In the genomic region with DNA sequence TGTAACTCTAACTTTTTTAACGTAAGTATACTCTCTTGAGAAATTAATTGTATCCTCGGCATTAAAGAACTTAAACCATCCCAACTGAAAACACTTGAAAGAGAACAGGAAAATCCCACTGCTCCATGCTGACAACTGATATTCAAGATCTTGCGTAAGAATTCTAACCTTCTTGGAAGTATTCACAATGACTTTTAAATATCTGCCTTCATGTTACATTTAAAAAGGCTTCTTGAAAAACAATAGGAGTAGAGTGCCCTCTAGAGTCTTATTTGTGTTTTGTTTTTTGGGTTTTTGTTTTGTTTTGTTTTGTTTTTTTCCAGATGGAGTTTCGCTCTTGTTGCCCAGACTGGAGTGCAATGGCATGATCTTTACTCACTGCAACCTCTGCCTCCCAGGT, we compare ENCODE assay signal across 9 cellular contexts.
A peak's percentile ranks its signal among the peaks of the same experiment; 100 is the strongest.
DNase-seq lines count a peak whose midpoint lies in the region; ATAC-seq and TF ChIP-seq lines count a peak whose summit lies in the region.
"Had no signal": no experiment of that assay in that cellular context is flagged by ENCODE, and none has a peak within 500 bp of the region (broad histone marks: within the 10 kb centered on the region; RNA-seq: fewer than 3 reads in every experiment).

No MANE protein-coding gene starts in this region.

- H3K36me3 ChIP-seq in endodermal cell (ENCODE audit: control insufficient read depth, insufficient read depth, low read length), result no peaks in the 10 kb centered on the region

- H3K27ac Mint-ChIP-seq in endodermal cell, result no peak overlapping the region
- no peak overlapping the region for H3K27ac Mint-ChIP-seq in neural crest cell (ENCODE audit: unreplicated experiment)

- H3K27ac ChIP-seq in endodermal cell (ENCODE audit: low read depth, low read length), result no peak overlapping the region
- H3K27ac ChIP-seq: HL-60 had no signal

- H3K36me3 Mint-ChIP-seq in endodermal cell (ENCODE audit: low read depth) (no peaks in the 10 kb centered on the region), neural crest cell (ENCODE audit: low read depth) (no peaks in the 10 kb centered on the region)

- H3K9me3 Mint-ChIP-seq in endodermal cell (no peaks in the 10 kb centered on the region), neural crest cell (no peaks in the 10 kb centered on the region)

- H3K9me3 ChIP-seq in endodermal cell (ENCODE audit: control insufficient read depth, low read length), result no peaks in the 10 kb centered on the region

- no peaks in the 10 kb centered on the region for H3K27me3 ChIP-seq in endodermal cell (ENCODE audit: control insufficient read depth, insufficient read depth, low read length, poor library complexity, severe bottlenecking)

- peaks cover 8% of the 10 kb centered on the region for H3K4me1 Mint-ChIP-seq in endodermal cell
- H3K4me1 Mint-ChIP-seq in neural crest cell, result peaks cover 19% of the 10 kb centered on the region

- H3K27me3 Mint-ChIP-seq in endodermal cell (ENCODE audit: insufficient read depth) (no peaks in the 10 kb centered on the region), neural crest cell (ENCODE audit: low read depth) (no peaks in the 10 kb centered on the region)

- H3K4me1 ChIP-seq in endodermal cell (ENCODE audit: control insufficient read depth, insufficient read depth, low read length), result peaks cover 7% of the 10 kb centered on the region

- H3K4me3 Mint-ChIP-seq in endodermal cell, result no peak overlapping the region
- no peak overlapping the region for H3K4me3 Mint-ChIP-seq in neural crest cell

- ATAC-seq in HG02798 (IDR thresholded peaks at IDR 0.05; ENCODE audit: poor library complexity, unreplicated experiment), result peak; percentile 37
- no peak for ATAC-seq in HG02759 (IDR thresholded peaks at IDR 0.05; ENCODE audit: unreplicated experiment)
- no peak for ATAC-seq in GM18873 (IDR thresholded peaks at IDR 0.05; ENCODE audit: low FRiP score, unreplicated experiment)
- no peak for ATAC-seq in GM19463 (IDR thresholded peaks at IDR 0.05; ENCODE audit: unreplicated experiment)

- DNase-seq in COR-L47 (lab: John Stamatoyannopoulos, UW), result peak; percentile 51
- DNase-seq in NCI-H82 (lab: John Stamatoyannopoulos, UW), result peak; percentile 68
- no peak for DNase-seq in endodermal cell
- DNase-seq in neural crest cell (ENCODE audit: low read depth, low spot score), result no peak

- WGBS in endodermal cell (ENCODE audit: insufficient coverage in 1 of 2, insufficient read length in 1 of 2), 2 experiments, result 86 to 90% methylated on average over 2 to 4 of the region's 4 CpGs

- peak; percentile 75 for TF ChIP-seq CTCF in endodermal cell (conservative IDR thresholded peaks at IDR 0.05)
- TF ChIP-seq CTCF in neural crest cell (conservative IDR thresholded peaks at IDR 0.05), result peak; percentile 75

- H3K9ac ChIP-seq in endodermal cell (ENCODE audit: extremely low read depth, low read length, poor library complexity, severe bottlenecking), result no peak overlapping the region

- H3K4me3 ChIP-seq in endodermal cell (ENCODE audit: low read length), result no peak overlapping the region

Comparison
In these comparisons a context has a peak if more than half of its experiments do, and no peak if none do; other contexts are left out.
1. DNase-seq: peak in COR-L47 (single experiment) and NCI-H82 (single experiment); none in endodermal cell (single experiment) and neural crest cell (single experiment).